15 cellular contexts compared by ENCODE assay signal in the genomic region with DNA sequence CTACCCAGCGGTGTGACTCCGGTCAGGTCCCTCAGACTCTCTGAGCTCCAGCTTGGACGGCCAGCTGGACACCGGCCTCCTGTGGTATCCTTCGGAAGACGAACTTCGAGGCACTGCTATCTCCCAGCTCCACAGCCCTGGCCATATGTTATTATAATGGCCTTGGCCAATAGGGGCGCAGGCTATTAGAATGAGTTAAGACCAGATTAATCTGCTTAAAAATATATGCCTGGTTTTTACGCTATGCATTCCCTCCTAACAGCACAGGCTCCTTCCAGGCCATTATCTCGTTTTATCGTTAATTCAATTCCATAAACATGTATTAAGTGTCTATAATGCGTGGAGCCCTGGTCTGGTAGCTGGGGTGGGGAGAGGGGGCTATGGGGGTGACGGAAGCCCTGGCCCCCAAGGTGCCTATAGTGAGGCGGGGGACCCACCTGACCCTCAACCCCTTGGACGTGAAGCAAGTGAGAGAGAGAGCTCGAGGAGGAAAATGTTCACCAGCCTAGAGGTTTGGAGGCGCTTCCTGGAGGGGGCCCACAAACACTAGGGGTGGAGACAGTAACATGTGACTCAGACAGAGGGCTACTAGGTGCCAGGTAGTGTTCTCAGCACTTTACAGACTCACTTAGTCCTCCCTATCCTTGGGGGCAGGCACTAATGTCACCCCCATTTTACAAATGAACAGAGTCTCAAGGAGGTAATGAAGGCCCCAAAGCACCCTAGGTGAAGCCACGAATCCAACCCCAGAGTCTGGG. TPM values are rescaled to one million over a fixed set of nuclear protein-coding genes. Genes with fewer than 3 reads are reported as not detected.
DNase-seq lines count a peak whose midpoint lies in the region; ATAC-seq, FAIRE-seq and TF ChIP-seq lines count a peak whose summit lies in the region.
"Had no signal": no experiment of that assay in that cellular context is flagged by ENCODE, and none has a peak within 500 bp of the region (broad histone marks: within the 10 kb centered on the region; RNA-seq: fewer than 3 reads in every experiment).

No MANE protein-coding gene starts in this region.

- peak overlapping the region; percentile 9 for H3K27ac Mint-ChIP-seq in T-helper 17 cell

- peak overlapping the region in 2 of 11 experiments; percentile 56 to 65; a peak in 2 of 22 replicates for H3K9ac ChIP-seq in BLaER1 treated with 17β-estradiol and CSF1 and Interleukin-3, amounts not matched to agents 10 nM and 100 nM

- peaks cover 0 to 20% (median 0%) of the 10 kb centered on the region in 11 experiments; a peak in 4 of 22 replicates for H3K27me3 ChIP-seq in BLaER1 treated with 17β-estradiol and CSF1 and Interleukin-3, amounts not matched to agents 10 nM and 100 nM
- H3K27me3 ChIP-seq: Peyer's patch had no signal

- H3K27me3 Mint-ChIP-seq in T-helper 17 cell, result no peaks in the 10 kb centered on the region

- H3K36me3 Mint-ChIP-seq in T-helper 17 cell (ENCODE audit: low read depth), result no peaks in the 10 kb centered on the region

- DNase-seq in D721Med (ENCODE audit: insufficient read length, low spot score) (peak; percentile 60), T-helper 17 cell (no peak), left kidney (ENCODE audit: low read depth, low spot score) (peak; percentile 39)
- DNase-seq: DMS153, IMR-90, NCI-H1436 treated with DMSO at 0.1 percent for 48 hours, NCI-H2081 treated with DMSO at 0.1 percent for 48 hours, NCI-H526 treated with DMSO at 0.1 percent for 48 hours, Peyer's patch, Right ventricle myocardium superior had no signal

- H3K27ac ChIP-seq in BLaER1 treated with 17β-estradiol and CSF1 and Interleukin-3, amounts not matched to agents 10 nM and 100 nM, result no peak overlapping the region
- H3K27ac ChIP-seq: Peyer's patch had no signal

- H3K4me1 Mint-ChIP-seq in T-helper 17 cell, result peaks cover 41% of the 10 kb centered on the region

- H3K9me3 ChIP-seq in BLaER1 treated with 17β-estradiol and CSF1 and Interleukin-3, amounts not matched to agents 10 nM and 100 nM (replicated peaks in 1 of 11), result no peaks in the 10 kb centered on the region
- H3K9me3 ChIP-seq in T-helper 17 cell (ENCODE audit: control insufficient read depth, low read length, poor library complexity, severe bottlenecking), result no peaks in the 10 kb centered on the region
- H3K9me3 ChIP-seq: HAP-1, Peyer's patch had no signal

- peak; percentile 24 for TF ChIP-seq CTCF in D721Med (IDR thresholded peaks at IDR 0.05; ENCODE audit: insufficient read depth, missing control alignments)

- no peak for ATAC-seq in T-helper 17 cell
- no peak for ATAC-seq in GM18873 (IDR thresholded peaks at IDR 0.05; ENCODE audit: low FRiP score, unreplicated experiment)
- ATAC-seq in GM21423 (IDR thresholded peaks at IDR 0.05; ENCODE audit: unreplicated experiment), result no peak
- ATAC-seq in HG03439 (IDR thresholded peaks at IDR 0.05; ENCODE audit: unreplicated experiment), result no peak

- peaks cover 0 to 39% (median 6%) of the 10 kb centered on the region in 11 experiments; a peak in 10 of 22 replicates for H4K20me1 ChIP-seq in BLaER1 treated with 17β-estradiol and CSF1 and Interleukin-3, amounts not matched to agents 10 nM and 100 nM

- peaks cover 24 to 100% (median 91%) of the 10 kb centered on the region in 10 experiments for H3K4me1 ChIP-seq in BLaER1 treated with 17β-estradiol and CSF1 and Interleukin-3, amounts not matched to agents 10 nM and 100 nM
- H3K4me1 ChIP-seq: HAP-1 had no signal

- no peaks in the 10 kb centered on the region for H3K36me3 ChIP-seq in BLaER1 treated with 17β-estradiol and CSF1 and Interleukin-3, amounts not matched to agents 10 nM and 100 nM
- H3K36me3 ChIP-seq: HAP-1, Peyer's patch had no signal

- no peak overlapping the region for H3K4me3 Mint-ChIP-seq in T-helper 17 cell

- no peak overlapping the region for H3K4me3 ChIP-seq in BLaER1 treated with 17β-estradiol and CSF1 and Interleukin-3, amounts not matched to agents 10 nM and 100 nM
- H3K4me3 ChIP-seq: HAP-1, Peyer's patch had no signal

- peak overlapping the region in 8 of 11 experiments; percentile 59 to 90 (median 80); a peak in 17 of 22 replicates for H3K4me2 ChIP-seq in BLaER1 treated with 17β-estradiol and CSF1 and Interleukin-3, amounts not matched to agents 10 nM and 100 nM

- no peak for FAIRE-seq in D721Med (lab: Jason Lieb, UNC)

RNA-seq across cellular contexts. Expression of gene TCF20, which starts 37.5 kb away (rescaled TPM):
- 10 to 100 TPM; 68.7 to 81.9 TPM for total RNA-seq in T-helper 17 cell

Comparison
In these comparisons a context has a peak if more than half of its experiments do, and no peak if none do; other contexts are left out.
1. DNase-seq: peak in D721Med (single experiment) and left kidney (single experiment); none in T-helper 17 cell (0 of 3).